Comparison of ENCODE assay signal across 25 cellular contexts in the genomic region with DNA sequence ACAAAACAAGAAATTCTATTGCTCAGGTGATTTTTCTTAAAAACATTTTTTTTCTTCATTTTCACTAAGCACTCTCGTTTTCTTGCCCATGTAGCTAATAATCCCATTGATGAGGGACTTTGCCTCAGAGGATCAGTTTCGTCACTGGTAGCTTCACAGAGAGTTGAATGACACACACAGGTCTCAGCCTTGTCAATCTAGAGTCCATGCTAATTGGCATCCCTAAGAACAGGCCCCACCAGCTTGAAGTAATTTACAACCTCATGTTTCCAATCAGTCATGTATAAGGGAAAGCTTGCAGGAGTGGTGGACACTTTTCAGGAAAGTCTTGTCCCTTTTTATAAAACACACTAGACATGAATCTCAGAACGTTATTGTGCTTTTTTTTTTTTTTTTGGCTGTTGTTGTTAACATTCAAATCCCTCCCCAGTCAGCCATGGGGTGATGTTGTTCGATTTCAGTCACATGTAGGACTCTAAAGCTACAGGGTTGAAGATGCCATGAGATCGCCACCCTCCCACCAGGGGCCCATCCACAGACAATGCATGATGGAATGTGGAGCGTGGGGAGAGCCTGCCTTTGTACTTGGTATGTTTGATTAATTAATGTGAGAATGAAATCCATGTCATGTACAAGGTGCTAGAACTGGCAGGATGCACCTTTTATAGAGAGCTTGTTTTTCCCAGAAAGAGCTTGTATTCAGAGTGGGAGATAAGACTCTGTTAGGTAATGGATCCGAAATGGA.
DNase-seq lines count a peak whose midpoint lies in the region; ATAC-seq, FAIRE-seq and TF ChIP-seq lines count a peak whose summit lies in the region.
"Had no signal": no experiment of that assay in that cellular context is flagged by ENCODE, and none has a peak within 500 bp of the region (broad histone marks: within the 10 kb centered on the region; RNA-seq: fewer than 3 reads in every experiment).

No MANE protein-coding gene starts in this region.

- H3K36me3 ChIP-seq in astrocyte (ENCODE audit: insufficient read depth, low read length), result no peaks in the 10 kb centered on the region
- H3K36me3 ChIP-seq: esophagus squamous epithelium, Peyer's patch, SJSA1, spleen, upper lobe of left lung had no signal

- no peak overlapping the region for H3K4me3 ChIP-seq in astrocyte (ENCODE audit: insufficient read depth, low read depth, low read length)
- H3K4me3 ChIP-seq: esophagus squamous epithelium, Peyer's patch, SJSA1, spleen, upper lobe of left lung had no signal

- no peak overlapping the region for H2AFZ ChIP-seq in astrocyte (ENCODE audit: low read depth, low read length)

- peak overlapping the region; percentile 26 for H3K4me2 ChIP-seq in astrocyte (ENCODE audit: low read length)

- H3K27me3 Mint-ChIP-seq in astrocyte (ENCODE audit: low read depth, unreplicated experiment), result no peaks in the 10 kb centered on the region
- peaks cover 27% of the 10 kb centered on the region for H3K27me3 Mint-ChIP-seq in nephron (ENCODE audit: low read depth)
- H3K27me3 Mint-ChIP-seq in activated T-cell treated with anti-CD3 and anti-CD28 coated beads, Interleukin-2, amount 50 U/mL, for 4 hours (ENCODE audit: low read depth), result no peaks in the 10 kb centered on the region
- H3K27me3 Mint-ChIP-seq: activated naive CD4-positive, alpha-beta T cell treated with anti-CD3 and anti-CD28 coated beads, Interleukin-2, amount 10 ng/mL, durations not matched to agents 7 days and 5 days had no signal

- H3K4me3 Mint-ChIP-seq in astrocyte (ENCODE audit: unreplicated experiment) (no peak overlapping the region), nephron (no peak overlapping the region)
- H3K4me3 Mint-ChIP-seq in activated T-cell treated with anti-CD3 and anti-CD28 coated beads, Interleukin-2, amount 50 U/mL, for 4 hours, result no peak overlapping the region
- H3K4me3 Mint-ChIP-seq: activated naive CD4-positive, alpha-beta T cell treated with anti-CD3 and anti-CD28 coated beads, Interleukin-2, amount 10 ng/mL, durations not matched to agents 7 days and 5 days had no signal

- H3K9ac ChIP-seq in astrocyte (ENCODE audit: low read length), result no peak overlapping the region

- no peak for TF ChIP-seq CTCF in astrocyte (IDR thresholded peaks at IDR 0.05; ENCODE audit: insufficient read depth, low read depth, low read length)
- no peak for TF ChIP-seq CTCF in nephron (IDR thresholded peaks at IDR 0.05; ENCODE audit: unreplicated experiment in 3 of 3)

- intact Hi-C loops in left ventricle myocardium superior (cut with micrococcal nuclease), result no loop called here
- intact Hi-C loops in Right ventricle myocardium superior (cut with DNase I), result no loop called here

- DNase-seq in left ventricle myocardium superior, result no peak
- no peak for DNase-seq in Right ventricle myocardium superior
- no peak for DNase-seq in astrocyte (ENCODE audit: low read depth)
- DNase-seq in activated naive CD4-positive, alpha-beta T cell treated with anti-CD3 and anti-CD28 coated beads, Interleukin-2, amount 50 U/mL, for 16 hours, result no peak
- no peak for DNase-seq in dedifferentiated amniotic fluid mesenchymal stem cell (ENCODE audit: extremely low spot score)
- DNase-seq in activated T-cell treated with anti-CD3 and anti-CD28 coated beads, Interleukin-2, amount 50 U/mL, for 4 hours, result no peak
- DNase-seq: activated CD4-positive, alpha-beta T cell treated with anti-CD3 and anti-CD28 coated beads, Interleukin-2, amount 50 U/mL, for 48 hours; activated naive CD4-positive, alpha-beta T cell treated with anti-CD3 and anti-CD28 coated beads, Interleukin-2, amount 10 ng/mL, durations not matched to agents 7 days and 5 days; cortex of kidney; esophagus squamous epithelium; GDM1; MV-4-11; NCI-H1436 treated with DMSO at 0.1 percent for 48 hours; NCI-H510A; Peyer's patch; spleen; upper lobe of left lung had no signal

- ATAC-seq in left ventricle myocardium superior (peak; percentile 28), Right ventricle myocardium superior (ENCODE audit: poor library complexity) (no peak), GM18870 (IDR thresholded peaks at IDR 0.05; ENCODE audit: unreplicated experiment) (no peak)
- no peak for ATAC-seq in activated T-cell treated with anti-CD3 and anti-CD28 coated beads, Interleukin-2, amount 50 U/mL, for 4 hours
- ATAC-seq: activated CD4-positive, CD25-positive, alpha-beta regulatory T cell treated with anti-CD3 and anti-CD28 coated beads, Interleukin-2, amount 50 U/mL, for 24 hours; HepG2 had no signal

- H3K36me3 Mint-ChIP-seq in astrocyte (ENCODE audit: low read depth, unreplicated experiment), result no peaks in the 10 kb centered on the region
- no peaks in the 10 kb centered on the region for H3K36me3 Mint-ChIP-seq in nephron (ENCODE audit: low read depth)
- no peaks in the 10 kb centered on the region for H3K36me3 Mint-ChIP-seq in activated T-cell treated with anti-CD3 and anti-CD28 coated beads, Interleukin-2, amount 50 U/mL, for 4 hours (ENCODE audit: insufficient read depth)
- H3K36me3 Mint-ChIP-seq: activated naive CD4-positive, alpha-beta T cell treated with anti-CD3 and anti-CD28 coated beads, Interleukin-2, amount 10 ng/mL, durations not matched to agents 7 days and 5 days had no signal

- H3K4me1 Mint-ChIP-seq in astrocyte (ENCODE audit: low read depth, unreplicated experiment) (peaks cover 38% of the 10 kb centered on the region), nephron (peaks cover 55% of the 10 kb centered on the region)
- no peaks in the 10 kb centered on the region for H3K4me1 Mint-ChIP-seq in activated T-cell treated with anti-CD3 and anti-CD28 coated beads, Interleukin-2, amount 50 U/mL, for 4 hours (ENCODE audit: low read depth)
- H3K4me1 Mint-ChIP-seq: activated naive CD4-positive, alpha-beta T cell treated with anti-CD3 and anti-CD28 coated beads, Interleukin-2, amount 10 ng/mL, durations not matched to agents 7 days and 5 days had no signal

- H3K4me1 ChIP-seq in astrocyte (ENCODE audit: insufficient read depth, low read length), result peaks cover 18% of the 10 kb centered on the region
- H3K4me1 ChIP-seq: Peyer's patch, spleen, upper lobe of left lung had no signal

- FAIRE-seq in astrocyte (lab: Jason Lieb, UNC), result peak; percentile 37
- FAIRE-seq: frontal cortex, GM19239, HepG2, TTC549 had no signal

- H3K79me2 ChIP-seq in astrocyte (ENCODE audit: insufficient read depth, low read length), result no peaks in the 10 kb centered on the region

- H4K20me1 ChIP-seq in astrocyte (ENCODE audit: insufficient read depth, low read length), result no peaks in the 10 kb centered on the region

- H3K9me3 Mint-ChIP-seq in astrocyte (ENCODE audit: unreplicated experiment), result no peaks in the 10 kb centered on the region
- H3K9me3 Mint-ChIP-seq in nephron, result peaks cover 3% of the 10 kb centered on the region
- H3K9me3 Mint-ChIP-seq in activated T-cell treated with anti-CD3 and anti-CD28 coated beads, Interleukin-2, amount 50 U/mL, for 4 hours, result no peaks in the 10 kb centered on the region
- H3K9me3 Mint-ChIP-seq: activated naive CD4-positive, alpha-beta T cell treated with anti-CD3 and anti-CD28 coated beads, Interleukin-2, amount 10 ng/mL, durations not matched to agents 7 days and 5 days had no signal

- H3K9me3 ChIP-seq in astrocyte (ENCODE audit: insufficient read depth, low read depth, low read length), result no peaks in the 10 kb centered on the region
- H3K9me3 ChIP-seq: esophagus squamous epithelium, Peyer's patch, SJSA1, upper lobe of left lung had no signal

- no peak overlapping the region for H3K27ac ChIP-seq in astrocyte (ENCODE audit: low read depth, low read length)
- H3K27ac ChIP-seq: esophagus squamous epithelium, Peyer's patch, SJSA1, spleen, upper lobe of left lung had no signal

- peak overlapping the region; percentile 97 for H3K27ac Mint-ChIP-seq in astrocyte (ENCODE audit: unreplicated experiment)
- peak overlapping the region in 2 of 3 experiments; percentile 23 to 27 for H3K27ac Mint-ChIP-seq in nephron
- H3K27ac Mint-ChIP-seq: activated naive CD4-positive, alpha-beta T cell treated with anti-CD3 and anti-CD28 coated beads, Interleukin-2, amount 10 ng/mL, durations not matched to agents 7 days and 5 days had no signal

- no peaks in the 10 kb centered on the region for H3K27me3 ChIP-seq in astrocyte (ENCODE audit: insufficient read depth, low read length)
- H3K27me3 ChIP-seq: esophagus squamous epithelium, Peyer's patch, SJSA1, spleen, upper lobe of left lung had no signal
